In genomic region chr12:53938276-53939140, GRCh38 we compare ENCODE assay signal across 8 cellular contexts. TPM values are rescaled to one million over a fixed set of nuclear protein-coding genes. Genes with fewer than 3 reads are reported as not detected.
DNase-seq lines count a peak whose midpoint lies in the region; ATAC-seq and TF ChIP-seq lines count a peak whose summit lies in the region.

TSS of gene HOXC13 (plus strand) at chr12:53938831. CDS start at chr12:53938907, 76 bp downstream.

- H3K27me3 ChIP-seq in iPS DF 6.9 (ENCODE audit: control insufficient read depth, insufficient read depth, low read length) (peaks cover 85% of the 10 kb centered on the region), dorsolateral prefrontal cortex (peaks cover 36 to 100% (median 100%) of the 10 kb centered on the region in 45 donors)

- CTCF ChIA-PET in WTC11 (lab: Charles Lee), result interaction anchor here (0.7 to 2.7 kb wide), 7 partner anchors 23 to 236 kb away, joined by 3 to 7 read pairs (median 5); partner anchors contain the start of gene HOXC5

- in situ Hi-C loops in G401 (cut with HindIII; ENCODE audit: low sequenced_read_pairs), result no loop called here

- no peaks in the 10 kb centered on the region for H3K36me3 ChIP-seq in iPS DF 6.9 (ENCODE audit: control insufficient read depth, insufficient read depth, low read length)

- POLR2A ChIA-PET in WTC11 (lab: Charles Lee), result interaction anchor here (0.6 to 1.4 kb wide), 4 partner anchors 13 to 244 kb away, joined by 3 to 4 read pairs (median 4); no protein-coding TSS in a partner anchor

- ATAC-seq in WTC11 (peak; percentile 85), GM21360 (IDR thresholded peaks at IDR 0.05; ENCODE audit: unreplicated experiment) (no peak)

- H3K9me3 ChIP-seq in iPS DF 6.9 (ENCODE audit: control insufficient read depth, insufficient read depth, low read length), result no peaks in the 10 kb centered on the region

- intact Hi-C loops in dorsolateral prefrontal cortex (cut with DNase I), result no loop called here

- peaks cover 99% of the 10 kb centered on the region for H3K27me3 Mint-ChIP-seq in WTC11 (ENCODE audit: low read depth)

- H3K9me3 Mint-ChIP-seq in WTC11, result no peaks in the 10 kb centered on the region

- TF ChIP-seq CTCF in WTC11 (IDR thresholded peaks at IDR 0.05) (no peak), dorsolateral prefrontal cortex (IDR thresholded peaks at IDR 0.05 in 54 of 56, conservative IDR thresholded peaks at IDR 0.05 in 2 of 56; ENCODE audit: low read depth in 1 of 56, partially characterized antibody in 56 of 56) (no peak)

- H3K4me1 ChIP-seq in iPS DF 6.9 (ENCODE audit: control insufficient read depth, insufficient read depth, low read length), result 0 out of 2 replicates have a peak, but pooled peaks cover 1% of the 10 kb centered on the region

- peaks cover 21% of the 10 kb centered on the region for H3K4me1 Mint-ChIP-seq in WTC11

- H3K4me3 ChIP-seq in iPS DF 6.9 (ENCODE audit: low read length), result no peak within 1 kb of the TSS
- peak within 1 kb of the TSS in 1 of 59 donors; percentile 10 for H3K4me3 ChIP-seq in dorsolateral prefrontal cortex

- no peak within 1 kb of the TSS for H3K27ac Mint-ChIP-seq in WTC11

- H3K36me3 Mint-ChIP-seq in WTC11, result no peaks in the 10 kb centered on the region

- H3K27ac ChIP-seq in iPS DF 6.9 (ENCODE audit: low read length) (no peak within 1 kb of the TSS), dorsolateral prefrontal cortex (no peak within 1 kb of the TSS)

- peak; percentile 83 for DNase-seq in G401 (ENCODE audit: low spot score)
- peak; percentile 89 for DNase-seq in NCI-H1092 treated with DMSO at 0.1 percent for 48 hours (lab: John Stamatoyannopoulos, UW)
- peak; percentile 99 for DNase-seq in WTC11 (ENCODE audit: low spot score)
- peak; percentile 85 for DNase-seq in iPS DF 6.9 (ENCODE audit: low read depth, low spot score)
- DNase-seq in stimulated activated CD4-positive, alpha-beta T cell treated with anti-CD3 and anti-CD28 coated beads, TNF-alpha, amount 100 ng/mL, for 48 hours (ENCODE audit: low read depth in 3 of 3), result peak in 2 of 3 donors; percentile 40 to 43
- DNase-seq in mucosa of gallbladder (ENCODE audit: low spot score), result no peak
- no peak for DNase-seq in dorsolateral prefrontal cortex

- no CpG with 5 or more reads among the region's 56 CpGs for WGBS in iPS DF 6.9 (ENCODE audit: insufficient coverage, insufficient read length)

- H3K4me3 Mint-ChIP-seq in WTC11, result peak within 1 kb of the TSS; percentile 53

TF ChIP-seq in WTC11, 78 proteins besides CTCF, POLR2A, EP300 and RAD21:
- TF ChIP-seq, protein P1, sequence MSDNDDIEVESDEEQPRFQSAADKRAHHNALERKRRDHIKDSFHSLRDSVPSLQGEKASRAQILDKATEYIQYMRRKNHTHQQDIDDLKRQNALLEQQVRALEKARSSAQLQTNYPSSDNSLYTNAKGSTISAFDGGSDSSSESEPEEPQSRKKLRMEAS (CRISPR knock-in tag; IDR thresholded peaks at IDR 0.05), result peak; percentile 61; the same call in 1 of the 2 replicates
- TF ChIP-seq, protein P2, sequence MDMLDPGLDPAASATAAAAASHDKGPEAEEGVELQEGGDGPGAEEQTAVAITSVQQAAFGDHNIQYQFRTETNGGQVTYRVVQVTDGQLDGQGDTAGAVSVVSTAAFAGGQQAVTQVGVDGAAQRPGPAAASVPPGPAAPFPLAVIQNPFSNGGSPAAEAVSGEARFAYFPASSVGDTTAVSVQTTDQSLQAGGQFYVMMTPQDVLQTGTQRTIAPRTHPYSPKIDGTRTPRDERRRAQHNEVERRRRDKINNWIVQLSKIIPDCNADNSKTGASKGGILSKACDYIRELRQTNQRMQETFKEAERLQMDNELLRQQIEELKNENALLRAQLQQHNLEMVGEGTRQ (CRISPR knock-in tag; IDR thresholded peaks at IDR 0.05), result peak; percentile 98
- TF ChIP-seq NFYB (CRISPR knock-in tag; conservative IDR thresholded peaks at IDR 0.05; ENCODE audit: low read depth) (0 out of 2 replicates have a peak, but pooled peaks have one; percentile 27), ZNF121 (CRISPR knock-in tag; IDR thresholded peaks at IDR 0.05) (no peak), SP1 (CRISPR knock-in tag; conservative IDR thresholded peaks at IDR 0.05) (peak; percentile 62)
- TF ChIP-seq, protein P3, sequence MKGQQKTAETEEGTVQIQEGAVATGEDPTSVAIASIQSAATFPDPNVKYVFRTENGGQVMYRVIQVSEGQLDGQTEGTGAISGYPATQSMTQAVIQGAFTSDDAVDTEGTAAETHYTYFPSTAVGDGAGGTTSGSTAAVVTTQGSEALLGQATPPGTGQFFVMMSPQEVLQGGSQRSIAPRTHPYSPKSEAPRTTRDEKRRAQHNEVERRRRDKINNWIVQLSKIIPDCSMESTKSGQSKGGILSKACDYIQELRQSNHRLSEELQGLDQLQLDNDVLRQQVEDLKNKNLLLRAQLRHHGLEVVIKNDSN (CRISPR knock-in tag; IDR thresholded peaks at IDR 0.05), result peak; percentile 99
- TF ChIP-seq, protein P4, sequence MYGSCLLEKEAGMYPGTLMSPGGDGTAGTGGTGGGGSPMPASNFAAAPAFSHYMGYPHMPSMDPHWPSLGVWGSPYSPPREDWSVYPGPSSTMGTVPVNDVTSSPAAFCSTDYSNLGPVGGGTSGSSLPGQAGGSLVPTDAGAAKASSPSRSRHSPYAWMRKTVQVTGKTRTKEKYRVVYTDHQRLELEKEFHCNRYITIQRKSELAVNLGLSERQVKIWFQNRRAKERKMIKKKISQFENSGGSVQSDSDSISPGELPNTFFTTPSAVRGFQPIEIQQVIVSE (CRISPR knock-in tag; IDR thresholded peaks at IDR 0.05; ENCODE audit: borderline replicate concordance), result no peak
TF ChIP-seq in WTC11: peak in this region for 5.

RNA-seq across cellular contexts. Expression of gene HOXC13, which starts in this region (rescaled TPM):
- total RNA-seq in G401 (2014; rRNA removed; shearing (Covaris generic)), result 8.2 and 13.2 TPM in 2 replicates
- total RNA-seq in WTC11 (2021), result 0.09 TPM in 1 of 3 replicates, not detected in the others
- total RNA-seq in mucosa of gallbladder, result not detected
- total RNA-seq in dorsolateral prefrontal cortex, result not detected

Comparison
In these comparisons a context has a peak if more than half of its experiments do, and no peak if none do; other contexts are left out.
1. Peak in DNase-seq and ATAC-seq in WTC11; RNA of the gene not detected or under 1 TPM.
2. DNase-seq: peak in G401 (single experiment), NCI-H1092 treated with DMSO at 0.1 percent for 48 hours (single experiment), iPS DF 6.9 (single experiment) and stimulated activated CD4-positive, alpha-beta T cell treated with anti-CD3 and anti-CD28 coated beads, TNF-alpha, amount 100 ng/mL, for 48 hours (2 of 3); none in mucosa of gallbladder (single experiment) and dorsolateral prefrontal cortex (0 of 10).